Comparison of ENCODE assay signal across 13 cellular contexts in the genomic region with DNA sequence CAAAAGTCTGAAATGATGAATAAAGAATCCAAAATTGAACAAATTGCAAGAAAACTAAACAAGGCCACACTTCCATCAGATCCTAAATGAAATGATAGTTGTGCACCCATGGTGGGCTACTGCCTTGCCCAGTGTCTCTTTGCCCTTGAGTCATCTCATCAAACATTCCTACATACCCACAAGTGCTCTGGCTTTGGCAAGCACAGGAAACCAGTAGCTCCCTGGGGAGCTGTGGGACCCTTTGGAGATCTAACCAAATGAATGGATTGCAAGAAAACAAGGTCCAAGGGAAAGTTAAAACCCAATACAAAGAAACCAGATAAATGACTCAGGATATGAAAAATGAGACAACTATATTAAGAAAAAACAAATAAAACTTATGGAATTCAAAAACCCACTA.
DNase-seq lines count a peak whose midpoint lies in the region; ATAC-seq and TF ChIP-seq lines count a peak whose summit lies in the region.
"Had no signal": no experiment of that assay in that cellular context is flagged by ENCODE, and none has a peak within 500 bp of the region (broad histone marks: within the 10 kb centered on the region; RNA-seq: fewer than 3 reads in every experiment).

No MANE protein-coding gene starts in this region.

- H3K4me3 ChIP-seq in PC-3 (ENCODE audit: low read length): no peak overlapping the region
- no peak overlapping the region for H3K4me3 ChIP-seq in brain microvascular endothelial cell (ENCODE audit: low read depth, low read length)
- H3K4me3 ChIP-seq: Peyer's patch had no signal

- CTCF ChIA-PET in PC-3 (lab: Charles Lee): no interaction called here

- H3F3A ChIP-seq in PC-3 (ENCODE audit: low read length, unreplicated experiment): no peaks in the 10 kb centered on the region

- POLR2A ChIA-PET in PC-3 (lab: Charles Lee; ENCODE audit: unreplicated experiment): no interaction called here

- peak; percentile 63 for ATAC-seq in PC-3

- DNase-seq in Daoy (ENCODE audit: low read depth) (peak; percentile 67), PC-3 (peak; percentile 48), brain microvascular endothelial cell (peak; percentile 17), smooth muscle cell of the brain vasculature (ENCODE audit: low read depth, low spot score) (peak; percentile 24), Kasumi-1 (lab: John Stamatoyannopoulos, UW) (no peak), NCI-H446 (lab: John Stamatoyannopoulos, UW) (no peak), NCI-H226 (no peak)
- DNase-seq: IMR-90, NCI-H1105, NCI-H1694 treated with DMSO at 0.1 percent for 48 hours, NCI-H774, Peyer's patch, Right ventricle myocardium superior had no signal

- no peak overlapping the region for H3K9ac ChIP-seq in PC-3 (ENCODE audit: low read length)

- no peak overlapping the region for H3K4me2 ChIP-seq in PC-3 (ENCODE audit: low read length)

- in situ Hi-C loops in brain microvascular endothelial cell (cut with HindIII; ENCODE audit: low pct_ligation_motif_present, low sequenced_read_pairs): no loop called here

- H3K79me2 ChIP-seq in PC-3 (ENCODE audit: low read length): no peaks in the 10 kb centered on the region

- H3K9me3 ChIP-seq in PC-3 (ENCODE audit: low read length): no peaks in the 10 kb centered on the region
- H3K9me3 ChIP-seq: Peyer's patch had no signal

- H3K27me3 ChIP-seq in PC-3 (ENCODE audit: low read length) (no peaks in the 10 kb centered on the region), brain microvascular endothelial cell (replicated peaks) (no peaks in the 10 kb centered on the region)
- H3K27me3 ChIP-seq: Peyer's patch had no signal

- H3K9me2 ChIP-seq in PC-3 (replicated peaks; ENCODE audit: low read length): no peaks in the 10 kb centered on the region

- intact Hi-C loops in PC-3 (cut with micrococcal nuclease): no loop called here

- no peak overlapping the region for H2AFZ ChIP-seq in PC-3 (ENCODE audit: low read length)

- peaks cover 7% of the 10 kb centered on the region; the same call in 1 of the 2 replicates for H3K4me1 ChIP-seq in PC-3 (ENCODE audit: insufficient read depth, low read length)
- H3K4me1 ChIP-seq: Peyer's patch had no signal

- H3K27ac ChIP-seq in PC-3 (ENCODE audit: low read length) (no peak overlapping the region), brain microvascular endothelial cell (no peak overlapping the region)
- H3K27ac ChIP-seq: Peyer's patch had no signal

- BruUV-seq in PC-3 (replicated peaks; lab: Mats Ljungman, UMichigan): no TSS peak

- H3K36me3 ChIP-seq in PC-3 (ENCODE audit: low read depth, low read length): no peaks in the 10 kb centered on the region
- no peaks in the 10 kb centered on the region for H3K36me3 ChIP-seq in brain microvascular endothelial cell (replicated peaks)
- H3K36me3 ChIP-seq: Peyer's patch had no signal

- H4K20me1 ChIP-seq in PC-3 (ENCODE audit: low read length): no peaks in the 10 kb centered on the region

- no peak for TF ChIP-seq CTCF in PC-3 (conservative IDR thresholded peaks at IDR 0.05; ENCODE audit: low read depth, low read length)
- TF ChIP-seq CTCF in brain microvascular endothelial cell (IDR thresholded peaks at IDR 0.05; ENCODE audit: low read depth, low read length, missing control alignments): no peak

Comparison
In these comparisons a context has a peak if more than half of its experiments do, and no peak if none do; other contexts are left out.
1. DNase-seq: peak in Daoy (single experiment), PC-3 (single experiment), brain microvascular endothelial cell (single experiment) and smooth muscle cell of the brain vasculature (single experiment); none in Kasumi-1 (0 of 2), NCI-H446 (0 of 2) and NCI-H226 (single experiment).